11 cellular contexts compared by ENCODE assay signal in the genomic region with DNA sequence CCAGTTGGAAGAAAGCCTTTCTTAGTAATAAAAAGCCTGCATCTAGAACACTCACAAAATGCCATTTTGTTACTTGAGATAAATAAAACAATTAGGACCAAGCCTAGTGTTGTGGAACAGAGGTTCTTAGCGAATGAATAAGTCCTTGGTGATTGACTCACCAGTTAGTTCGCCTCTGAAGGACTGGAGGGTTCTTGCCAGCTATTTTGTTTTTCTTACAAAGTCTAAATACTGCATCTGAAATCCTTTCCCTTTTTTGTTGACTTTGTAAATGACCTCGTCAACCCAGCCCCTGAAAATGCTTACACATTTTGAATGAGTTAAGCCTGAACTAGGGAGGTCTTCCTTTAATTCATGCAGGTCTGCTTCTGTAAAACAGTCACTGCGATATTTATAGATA. TPM values are rescaled to one million over a fixed set of nuclear protein-coding genes. Genes with fewer than 3 reads are reported as not detected.
DNase-seq lines count a peak whose midpoint lies in the region; ATAC-seq, FAIRE-seq and TF ChIP-seq lines count a peak whose summit lies in the region.
"Had no signal": no experiment of that assay in that cellular context is flagged by ENCODE, and none has a peak within 500 bp of the region (broad histone marks: within the 10 kb centered on the region; RNA-seq: fewer than 3 reads in every experiment).

No MANE protein-coding gene starts in this region.

- H3K23ac ChIP-seq in IMR-90 (ENCODE audit: low read depth, low read length) = peak overlapping the region; percentile 84

- H3K14ac ChIP-seq in IMR-90 (replicated peaks; ENCODE audit: low read depth, low read length) = peak overlapping the region; percentile 85

- H3K9me3 Mint-ChIP-seq in chondrocyte (ENCODE audit: low read depth) = peaks cover 5% of the 10 kb centered on the region

- 5% methylated on average over 4 of the region's 4 CpGs for WGBS in A549 (ENCODE audit: missing lambda C conversion rate)
- WGBS in IMR-90 (ENCODE audit: extremely low coverage in 2 of 2, insufficient read length in 1 of 2), 2 experiments = no CpG with 5 or more reads among the region's 4 CpGs

- H2BK20ac ChIP-seq in IMR-90 (ENCODE audit: low read depth, low read length) = peak overlapping the region; percentile 82

- in situ Hi-C loops in IMR-90 (cut with MboI; ENCODE audit: low sequenced_read_pairs) = no loop called here

- no TSS peak for BruUV-seq in IMR-90 (replicated peaks; lab: Mats Ljungman, UMichigan)

- no peaks in the 10 kb centered on the region for H3K27me3 Mint-ChIP-seq in chondrocyte (ENCODE audit: low read depth)

- peak overlapping the region; percentile 42; the same call in 1 of the 2 replicates for H3K9ac ChIP-seq in IMR-90 (ENCODE audit: low read depth, low read length)
- H3K9ac ChIP-seq: BLaER1 had no signal

- peak overlapping the region; percentile 97 to 98 for H3K27ac ChIP-seq in A549
- peak overlapping the region; percentile 97 for H3K27ac ChIP-seq in IMR-90 (ENCODE audit: insufficient read depth, low read length)
- H3K27ac ChIP-seq in lower lobe of right lung = peak overlapping the region; percentile 76
- H3K27ac ChIP-seq: BLaER1 had no signal

- peak overlapping the region; percentile 37 for H3K4me3 Mint-ChIP-seq in chondrocyte (ENCODE audit: unreplicated experiment)

- H3K4me2 ChIP-seq in A549 = peak overlapping the region; percentile 74
- peak overlapping the region; percentile 76 for H3K4me2 ChIP-seq in IMR-90 (ENCODE audit: low read depth, low read length)
- H3K4me2 ChIP-seq: BLaER1 had no signal

- no peak for TF ChIP-seq POLR2A in A549 (IDR thresholded peaks at IDR 0.05; ENCODE audit: low read length)
- no peak for TF ChIP-seq POLR2A in IMR-90 (IDR thresholded peaks at IDR 0.05; ENCODE audit: low read depth, low read length)

- H3K4me1 Mint-ChIP-seq in chondrocyte (ENCODE audit: low read depth) = peaks cover 76% of the 10 kb centered on the region

- H4K8ac ChIP-seq in IMR-90 (ENCODE audit: low read depth in 2 of 2, low read length in 2 of 2) = peak overlapping the region; percentile 79 to 85

- peak overlapping the region; percentile 96 for H2BK120ac ChIP-seq in IMR-90 (ENCODE audit: low read depth, low read length)

- H2BK15ac ChIP-seq in IMR-90 (ENCODE audit: low read depth, low read length) = peak overlapping the region; percentile 59; the same call in 2 of the 3 replicates

- DNase-seq in A549 (ENCODE audit: low read depth in 1 of 2, low spot score in 1 of 2) (peak in 1 of 2 experiments; percentile 51), IMR-90 (peak; percentile 95), chondrocyte (ENCODE audit: low spot score) (no peak), lower lobe of right lung (no peak), foreskin melanocyte (no peak), GM19239 (ENCODE audit: insufficient read length, low spot score) (no peak)
- DNase-seq: MM.1S had no signal

- H3K4me1 ChIP-seq in A549 (peaks cover 89% of the 10 kb centered on the region), IMR-90 (ENCODE audit: control insufficient read depth, insufficient read depth, low read length) (peaks cover 53% of the 10 kb centered on the region), lower lobe of right lung (peaks cover 85% of the 10 kb centered on the region)

- peak in 1 of 2 experiments; percentile 12; a peak in 2 of 6 replicates for ATAC-seq in A549
- peak; percentile 59 for ATAC-seq in IMR-90 (ENCODE audit: low read depth)
- peak in 1 of 2 donors; percentile 61 for ATAC-seq in lower lobe of right lung
- ATAC-seq in HG03469 (IDR thresholded peaks at IDR 0.05; ENCODE audit: unreplicated experiment) = no peak
- no peak for ATAC-seq in HG03039 (IDR thresholded peaks at IDR 0.05; ENCODE audit: unreplicated experiment)
- ATAC-seq: activated naive CD4-positive, alpha-beta T cell treated with anti-CD3 and anti-CD28 coated beads, Interleukin-2, amount 50 U/mL, for 72 hours had no signal

- H4K20me1 ChIP-seq in IMR-90 (ENCODE audit: insufficient read depth, low read length) = peaks cover 30% of the 10 kb centered on the region

- H2BK5ac ChIP-seq in IMR-90 (ENCODE audit: low read depth, low read length, poor library complexity, severe bottlenecking) = peak overlapping the region; percentile 98

- H3K36me3 ChIP-seq in IMR-90 (ENCODE audit: control insufficient read depth, insufficient read depth, low read length) = peaks cover 11% of the 10 kb centered on the region
- peaks cover 16% of the 10 kb centered on the region for H3K36me3 ChIP-seq in lower lobe of right lung

- no peak for TF ChIP-seq EP300 in A549 (IDR thresholded peaks at IDR 0.05)

- peak overlapping the region; percentile 79 for H2AK5ac ChIP-seq in IMR-90 (ENCODE audit: low read depth, low read length)

- H2AFZ ChIP-seq in IMR-90 (replicated peaks; ENCODE audit: low read length, poor library complexity) = no peak overlapping the region

- H3K79me1 ChIP-seq in IMR-90 (ENCODE audit: low read depth in 1 of 2, low read length in 2 of 2) = peaks cover 39 to 79% of the 10 kb centered on the region in 2 experiments

- H3K27ac Mint-ChIP-seq in chondrocyte (ENCODE audit: unreplicated experiment) = peak overlapping the region; percentile 97

- peaks cover 38% of the 10 kb centered on the region for H3K9me1 ChIP-seq in IMR-90 (ENCODE audit: insufficient read depth, low read length)

- peak overlapping the region; percentile 94 for H3K4ac ChIP-seq in IMR-90 (ENCODE audit: low read depth, low read length)

- peak overlapping the region; percentile 93 for H3K18ac ChIP-seq in IMR-90 (ENCODE audit: low read depth, low read length)

- H3K4me3 ChIP-seq in A549 (no peak overlapping the region), IMR-90 (ENCODE audit: insufficient read depth, low read depth, low read length) (no peak overlapping the region), lower lobe of right lung (no peak overlapping the region)
- H3K4me3 ChIP-seq: BLaER1 had no signal

- dilution Hi-C loops in IMR-90 (cut with HindIII; ENCODE audit: low sequenced_read_pairs, unreplicated experiment) = no loop called here

- FAIRE-seq in A549 (lab: Jason Lieb, UNC) (no peak), GM19239 (lab: Jason Lieb, UNC) (no peak)

- H3K56ac ChIP-seq in IMR-90 (ENCODE audit: extremely low read depth, insufficient read depth, low read length) = peak overlapping the region; percentile 75

- peaks cover 11% of the 10 kb centered on the region; the same call in 1 of the 3 replicates for H3K9me3 ChIP-seq in A549
- no peaks in the 10 kb centered on the region for H3K9me3 ChIP-seq in IMR-90 (ENCODE audit: control insufficient read depth, insufficient read depth, low read length)
- H3K9me3 ChIP-seq in lower lobe of right lung = no peaks in the 10 kb centered on the region

- CTCF ChIA-PET in A549 (lab: Yijun Ruan, JAX) (interaction anchor here (0.8 to 4.2 kb wide), 4 partner anchors 12 to 26 kb away, joined by 3 to 30 read pairs (median 3); no protein-coding TSS in a partner anchor), IMR-90 (lab: Yijun Ruan, JAX) (interaction anchor here (0.6 to 2.7 kb wide), 3 partner anchors 11 to 51 kb away, joined by 3 to 10 read pairs (median 3); no protein-coding TSS in a partner anchor)

- peak overlapping the region; percentile 84 for H4K91ac ChIP-seq in IMR-90 (ENCODE audit: insufficient read depth, low read depth, low read length)

- TF ChIP-seq RAD21 in A549 (conservative IDR thresholded peaks at IDR 0.05 in 1 of 2, IDR thresholded peaks at IDR 0.05 in 1 of 2) (no peak), IMR-90 (IDR thresholded peaks at IDR 0.05; ENCODE audit: low read length) (no peak)

- POLR2A ChIA-PET in A549 (lab: Yijun Ruan, JAX) (no interaction called here), IMR-90 (lab: Charles Lee; ENCODE audit: unreplicated experiment) (interaction anchor here (1.0 kb wide), 1 partner anchor 11 kb away, joined by 3 read pairs; no protein-coding TSS in a partner anchor)

- no peak overlapping the region for H2AK9ac ChIP-seq in IMR-90 (replicated peaks; ENCODE audit: low read depth, low read length, poor library complexity)

- no peaks in the 10 kb centered on the region for H3K36me3 Mint-ChIP-seq in chondrocyte (ENCODE audit: low read depth)

- intact Hi-C loops in IMR-90 (cut with micrococcal nuclease) (no loop called here), lower lobe of right lung (cut with DNase I) (no loop called here)

- H3K27me3 ChIP-seq in IMR-90 (ENCODE audit: control insufficient read depth, insufficient read depth, low read length) (no peaks in the 10 kb centered on the region), lower lobe of right lung (ENCODE audit: low read depth) (no peaks in the 10 kb centered on the region)
- H3K27me3 ChIP-seq: BLaER1 had no signal

- TF ChIP-seq CTCF in A549 (IDR thresholded peaks at IDR 0.05) (no peak), IMR-90 (conservative IDR thresholded peaks at IDR 0.05; ENCODE audit: low read depth, low read length) (no peak), chondrocyte (IDR thresholded peaks at IDR 0.05) (no peak), lower lobe of right lung (IDR thresholded peaks at IDR 0.05) (no peak)

- H4K5ac ChIP-seq in IMR-90 (ENCODE audit: low read depth, low read length) = peak overlapping the region; percentile 89

TF ChIP-seq in A549, 52 proteins besides CTCF, POLR2A, EP300 and RAD21 (continues in another document):
- no peak for TF ChIP-seq MYC (IDR thresholded peaks at IDR 0.05; ENCODE audit: borderline replicate concordance, low read length)

RNA-seq across cellular contexts. Expression of a gene that starts 45.1 kb away (rescaled TPM):
- polyA plus RNA-seq in A549 (2011; rRNA removed) = 24.8 and 27.8 TPM in 2 replicates
- 6.1 and 7.2 TPM in 2 replicates for polyA plus RNA-seq in A549 (2012; cell fraction: cytosol; rRNA removed)
- polyA plus RNA-seq in A549 (2012; cell fraction: nucleus; rRNA removed) = 5.5 and 8.3 TPM in 2 replicates
- 21.1 to 24.9 TPM (median 22.6 TPM) in 3 replicates for polyA plus RNA-seq in A549 (2017; fragmentation: RNase III; extraction: RNeasy Plus Mini Kit Qiagen cat#74134 plus additional on column Dnase treatment)
- 19.3 and 24.1 TPM in 2 replicates for polyA minus RNA-seq in A549 (2011; rRNA and poly(A)+ RNA removed)
- 40.9 and 44.2 TPM in 2 replicates for total RNA-seq in IMR-90 (2012; rRNA removed)
- 12.8 and 19.0 TPM in 2 replicates for polyA plus RNA-seq in IMR-90 (2012; rRNA removed)
- 1.8 and 2.5 TPM in 2 replicates for polyA plus RNA-seq in IMR-90 (2012; cell fraction: cytosol; rRNA removed)
- polyA plus RNA-seq in IMR-90 (2012; cell fraction: nucleus; rRNA removed; ENCODE audit: low replicate concordance) = 7.0 and 36.5 TPM in 2 replicates
- 34.2 to 44.1 TPM (median 34.5 TPM) in 3 replicates for total RNA-seq in chondrocyte
- 80.5 TPM for total RNA-seq in lower lobe of right lung

RNA-seq across cellular contexts. Expression of a gene that starts 49.5 kb away (rescaled TPM):
- polyA plus RNA-seq in A549 (2011; rRNA removed) (30.7 and 38.6 TPM in 2 replicates), A549 (2017; fragmentation: RNase III; extraction: RNeasy Plus Mini Kit Qiagen cat#74134 plus additional on column Dnase treatment) (17.4 to 18.8 TPM (median 18.8 TPM) in 3 replicates), IMR-90 (2012; rRNA removed) (20.5 and 20.9 TPM in 2 replicates)
- 14.9 and 20.0 TPM in 2 replicates for polyA plus RNA-seq in A549 (2012; cell fraction: cytosol; rRNA removed)
- 48.7 and 51.2 TPM in 2 replicates for polyA plus RNA-seq in A549 (2012; cell fraction: nucleus; rRNA removed)
- 95.4 and 109 TPM in 2 replicates for polyA minus RNA-seq in A549 (2011; rRNA and poly(A)+ RNA removed)
- total RNA-seq in IMR-90 (2012; rRNA removed) (21.5 and 22.5 TPM in 2 replicates), chondrocyte (20.0 to 32.0 TPM (median 29.6 TPM) in 3 replicates), lower lobe of right lung (80.6 TPM)
- polyA plus RNA-seq in IMR-90 (2012; cell fraction: cytosol; rRNA removed) = 12.3 and 13.9 TPM in 2 replicates
- 52.7 and 53.0 TPM in 2 replicates for polyA plus RNA-seq in IMR-90 (2012; cell fraction: nucleus; rRNA removed; ENCODE audit: low replicate concordance)
